ENCODE assay signal across 17 cellular contexts in the genomic region with DNA sequence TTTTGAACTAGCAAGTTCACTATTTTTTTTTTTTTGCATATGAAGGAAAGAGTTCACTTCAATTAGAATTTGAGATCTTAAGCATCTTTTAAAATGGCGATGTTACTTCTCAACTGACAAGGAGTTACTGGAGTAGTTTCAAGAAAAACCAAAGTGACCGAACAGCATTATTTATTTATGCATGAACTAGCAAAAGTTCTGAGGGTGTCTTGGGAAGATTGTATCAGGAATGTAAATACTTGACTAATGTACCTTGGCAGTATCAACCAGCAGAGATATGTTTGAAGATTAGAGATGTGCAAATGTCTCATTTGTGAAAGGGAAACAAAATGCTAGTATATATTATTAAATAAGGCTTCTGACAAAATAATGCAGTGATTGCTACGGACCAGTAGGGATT.
DNase-seq lines count a peak whose midpoint lies in the region; TF ChIP-seq lines count a peak whose summit lies in the region.
"Had no signal": no experiment of that assay in that cellular context is flagged by ENCODE, and none has a peak within 500 bp of the region (broad histone marks: within the 10 kb centered on the region; RNA-seq: fewer than 3 reads in every experiment).

No MANE protein-coding gene starts in this region.

- no peaks in the 10 kb centered on the region for H3K27me3 ChIP-seq in parathyroid adenoma (ENCODE audit: control insufficient read depth, insufficient read depth, low read length)

- H3K27ac ChIP-seq in 22Rv1 (peak overlapping the region; percentile 34), VCaP (peak overlapping the region; percentile 19), parathyroid adenoma (peak overlapping the region; percentile 89)
- H3K27ac ChIP-seq: A549, GM23248 had no signal

- no peaks in the 10 kb centered on the region for H3K9me3 ChIP-seq in parathyroid adenoma (ENCODE audit: control insufficient read depth, low read length)
- H3K9me3 ChIP-seq: A549 had no signal

- H3K4me3 ChIP-seq in parathyroid adenoma (ENCODE audit: low read depth, low read length): no peak overlapping the region
- H3K4me3 ChIP-seq: A549, GM23248 had no signal

- DNase-seq in SIG-M5 treated with dmso at 0.1 percent for 504 hours (lab: John Stamatoyannopoulos, UW; ENCODE audit: unreplicated experiment): no peak
- no peak for DNase-seq in AML-193 (lab: John Stamatoyannopoulos, UW)
- DNase-seq in GM19240 (ENCODE audit: insufficient read length, low spot score): no peak
- DNase-seq: 8988T; ACHN; C1 segment of cervical spinal cord; Calu3; CD4-positive, alpha-beta memory T cell; COR-L47; DMS53; DMS79 treated with DMSO at 0.1 percent for 48 hours; GM23248; H9 had no signal

- H3K36me3 ChIP-seq in parathyroid adenoma (ENCODE audit: control insufficient read depth, insufficient read depth, low read length): no peaks in the 10 kb centered on the region

- peak overlapping the region; percentile 67 for H2AFZ ChIP-seq in parathyroid adenoma
- H2AFZ ChIP-seq: GM23248 had no signal

- peaks cover 30% of the 10 kb centered on the region for H3K4me1 ChIP-seq in parathyroid adenoma
- H3K4me1 ChIP-seq: A549 had no signal

- H3K79me2 ChIP-seq in parathyroid adenoma: no peaks in the 10 kb centered on the region

- TF ChIP-seq CTCF in 22Rv1 (IDR thresholded peaks at IDR 0.05) (no peak), VCaP (conservative IDR thresholded peaks at IDR 0.05) (no peak), parathyroid adenoma (IDR thresholded peaks at IDR 0.05) (no peak)

- H3K9ac ChIP-seq in parathyroid adenoma: no peak overlapping the region
- H3K9ac ChIP-seq: GM23248 had no signal

- H3K4me2 ChIP-seq in parathyroid adenoma (ENCODE audit: low read length): peak overlapping the region; percentile 7
- H3K4me2 ChIP-seq: A549 had no signal

Comparison
In these comparisons a context has a peak if more than half of its experiments do, and no peak if none do; other contexts are left out.
1. H3K27ac ChIP-seq: peak in every context shown above with its lines; median percentile 89 in parathyroid adenoma; 34 in 22Rv1; 19 in VCaP.